In the genomic region with DNA sequence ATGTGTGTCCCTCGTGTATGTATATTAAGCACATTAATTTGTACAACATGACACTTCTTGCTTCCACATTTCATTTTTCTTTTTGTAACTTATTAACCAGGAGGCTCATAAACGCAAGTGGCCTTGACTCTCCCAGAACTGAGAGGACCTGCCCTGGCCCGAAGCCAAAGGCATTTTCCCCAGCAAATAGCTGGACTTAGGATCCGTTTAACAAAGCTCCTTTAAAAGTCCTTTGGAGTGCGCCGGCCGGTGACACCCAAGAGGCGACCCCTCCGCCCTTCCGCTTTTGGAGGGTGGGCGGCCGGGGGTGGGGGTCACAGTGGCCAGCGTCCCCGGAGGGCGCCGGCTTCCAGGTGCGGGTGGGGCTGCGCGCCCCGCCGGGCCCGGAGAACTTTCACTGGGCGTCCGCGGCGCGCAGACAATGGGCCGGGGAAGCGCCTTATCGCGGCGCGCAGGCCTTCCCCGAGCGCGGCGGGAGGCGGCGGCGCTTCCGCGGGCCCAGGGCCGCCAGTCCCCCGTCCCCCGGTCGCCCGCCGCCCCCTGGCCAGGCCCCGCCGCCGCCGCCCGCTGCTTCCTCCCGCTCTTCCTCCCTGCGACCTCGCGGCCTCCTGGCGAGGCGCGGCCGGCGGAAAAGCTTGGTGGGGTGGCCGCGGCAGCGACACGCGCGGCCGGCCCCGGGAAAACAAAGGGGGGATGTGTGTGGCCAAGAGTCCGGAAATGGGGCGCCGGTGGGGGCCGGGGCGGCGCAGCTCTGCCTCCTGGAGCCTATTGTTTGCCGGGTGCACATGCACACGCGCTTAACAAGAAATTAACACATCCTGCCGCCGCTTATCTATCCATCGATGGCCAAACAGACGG, we compare ENCODE assay signal across 8 cellular contexts.
DNase-seq lines count a peak whose midpoint lies in the region; ATAC-seq and TF ChIP-seq lines count a peak whose summit lies in the region.

No MANE protein-coding gene starts in this region.

- H3K27ac Mint-ChIP-seq in MCF 10A (ENCODE audit: low read depth, unreplicated experiment) = no peak overlapping the region

- H3K27me3 Mint-ChIP-seq in MCF 10A (ENCODE audit: insufficient read depth, unreplicated experiment) = no peaks in the 10 kb centered on the region

- H3K4me1 ChIP-seq in breast epithelium = no peaks in the 10 kb centered on the region
- H3K4me1 ChIP-seq in duodenal mucosa (ENCODE audit: control insufficient read depth in 1 of 2, insufficient read depth in 2 of 2, low read length in 2 of 2) = peaks cover 7 to 24% of the 10 kb centered on the region in 2 donors
- peaks cover 0 to 11% of the 10 kb centered on the region in 2 donors for H3K4me1 ChIP-seq in left lung
- H3K4me1 ChIP-seq in thyroid gland = no peaks in the 10 kb centered on the region

- H3K9me3 ChIP-seq in breast epithelium (peaks cover 11 to 15% of the 10 kb centered on the region in 2 donors), duodenal mucosa (ENCODE audit: control insufficient read depth in 1 of 2, low read length in 2 of 2) (peaks cover 0 to 12% of the 10 kb centered on the region in 2 donors), left lung (peaks cover 0 to 14% of the 10 kb centered on the region in 2 donors), thyroid gland (no peaks in the 10 kb centered on the region)

- H3K4me1 Mint-ChIP-seq in MCF 10A (ENCODE audit: insufficient read depth, unreplicated experiment) = peaks cover 6% of the 10 kb centered on the region

- H3K9ac ChIP-seq in duodenal mucosa (ENCODE audit: low read depth in 1 of 2, low read length in 2 of 2) = peak overlapping the region; percentile 2 to 14

- no peaks in the 10 kb centered on the region for H3K9me3 Mint-ChIP-seq in MCF 10A (ENCODE audit: unreplicated experiment)

- TF ChIP-seq POLR2A in breast epithelium (IDR thresholded peaks at IDR 0.05) (no peak), thyroid gland (IDR thresholded peaks at IDR 0.05) (no peak)

- CTCF ChIA-PET in MCF 10A (lab: Yijun Ruan, JAX) = interaction anchor here (0.7 to 0.8 kb wide), 2 partner anchors 14 to 88 kb away, joined by 3 to 4 read pairs; no protein-coding TSS in a partner anchor

- H3K27ac ChIP-seq in breast epithelium (peak overlapping the region in 1 of 2 donors; percentile 83), duodenal mucosa (ENCODE audit: low read depth, low read length) (peak overlapping the region; percentile 66), left lung (peak overlapping the region; percentile 33 to 76), thyroid gland (peak overlapping the region in 1 of 3 donors; percentile 12)

- intact Hi-C loops in breast epithelium (cut with DNase I; ENCODE audit: low total_unique reads) (no loop called here), MCF 10A (cut with micrococcal nuclease) (no loop called here), left lung (cut with DNase I) (no loop called here), thyroid gland (cut with DNase I) (no loop called here)

- POLR2A ChIA-PET in MCF 10A (lab: Yijun Ruan, JAX) = no interaction called here

- H3K36me3 ChIP-seq in breast epithelium (no peaks in the 10 kb centered on the region), duodenal mucosa (ENCODE audit: control insufficient read depth in 1 of 2, insufficient read depth in 2 of 2, low read length in 2 of 2) (no peaks in the 10 kb centered on the region), left lung (no peaks in the 10 kb centered on the region), thyroid gland (no peaks in the 10 kb centered on the region)

- H3K4me3 Mint-ChIP-seq in MCF 10A (ENCODE audit: unreplicated experiment) = no peak overlapping the region

- H3K27me3 ChIP-seq in breast epithelium = peaks cover 0 to 9% of the 10 kb centered on the region in 2 donors
- H3K27me3 ChIP-seq in duodenal mucosa (ENCODE audit: control insufficient read depth in 1 of 2, insufficient read depth in 2 of 2, low read length in 2 of 2) = no peaks in the 10 kb centered on the region
- peaks cover 0 to 27% of the 10 kb centered on the region in 2 donors for H3K27me3 ChIP-seq in left lung
- no peaks in the 10 kb centered on the region for H3K27me3 ChIP-seq in thyroid gland

- ATAC-seq in left lung = peak; percentile 80
- no peak for ATAC-seq in HG02981 (IDR thresholded peaks at IDR 0.05; ENCODE audit: unreplicated experiment)
- ATAC-seq in GM21381 (IDR thresholded peaks at IDR 0.05; ENCODE audit: unreplicated experiment) = no peak

- H3K4me3 ChIP-seq in breast epithelium (peak overlapping the region; percentile 40 to 64 (median 44)), duodenal mucosa (ENCODE audit: low read depth in 1 of 2, low read length in 2 of 2) (peak overlapping the region; percentile 37 to 55), left lung (peak overlapping the region; percentile 27 to 31), thyroid gland (replicated peaks in 1 of 3) (no peak overlapping the region)

- no peaks in the 10 kb centered on the region for H3K36me3 Mint-ChIP-seq in MCF 10A (ENCODE audit: insufficient read depth, unreplicated experiment)

- DNase-seq in breast epithelium (ENCODE audit: low spot score in 2 of 2) = no peak
- DNase-seq in MCF 10A (ENCODE audit: unreplicated experiment) = no peak
- DNase-seq in left lung = peak; percentile 66 to 82
- peak; percentile 24 to 27 for DNase-seq in thyroid gland
- no peak for DNase-seq in NCI-H187 treated with DMSO at 0.1 percent for 48 hours (lab: John Stamatoyannopoulos, UW)

- TF ChIP-seq CTCF in breast epithelium (IDR thresholded peaks at IDR 0.05) (no peak), MCF 10A (IDR thresholded peaks at IDR 0.05; ENCODE audit: unreplicated experiment) (no peak), left lung (IDR thresholded peaks at IDR 0.05) (no peak), thyroid gland (IDR thresholded peaks at IDR 0.05) (no peak)

- 2 to 5% methylated on average over 19 to 30 of the region's 83 CpGs for WGBS in thyroid gland, 2 donors

- no TSS peak for BruUV-seq in MCF 10A (replicated peaks; lab: Mats Ljungman, UMichigan)

Comparison
In these comparisons a context has a peak if more than half of its experiments do, and no peak if none do; other contexts are left out.
1. DNase-seq: peak in left lung (2 of 2) and thyroid gland (2 of 2); none in breast epithelium (0 of 2), MCF 10A (single experiment) and NCI-H187 treated with DMSO at 0.1 percent for 48 hours (single experiment).
2. H3K4me3 ChIP-seq: peak in breast epithelium (3 of 3), duodenal mucosa (2 of 2) and left lung (2 of 2); none in thyroid gland (0 of 3).